Comparison of ENCODE assay signal across 8 cellular contexts in genomic region chr2:148021059-148021985, GRCh38. TPM values are rescaled to one million over a fixed set of nuclear protein-coding genes. Genes with fewer than 3 reads are reported as not detected.
DNase-seq lines count a peak whose midpoint lies in the region; ATAC-seq and TF ChIP-seq lines count a peak whose summit lies in the region.

MBD5 (plus strand) TSS chr2:148021091.

- TF ChIP-seq CTCF in A673 (conservative IDR thresholded peaks at IDR 0.05; ENCODE audit: low read depth, low read length) = no peak
- no peak for TF ChIP-seq CTCF in neural progenitor cell (IDR thresholded peaks at IDR 0.05)
- TF ChIP-seq CTCF in tibial nerve (IDR thresholded peaks at IDR 0.05) = no peak

- H3K27ac ChIP-seq in A673 (ENCODE audit: low read depth, low read length, poor library complexity, severe bottlenecking) (peak within 1 kb of the TSS; percentile 87), neural progenitor cell (peak within 1 kb of the TSS; percentile 87), tibial nerve (peak within 1 kb of the TSS; percentile 78 to 99 (median 98))

- peak within 1 kb of the TSS; percentile 98 for H3K27ac Mint-ChIP-seq in neural progenitor cell

- CTCF ChIA-PET in A673 (lab: Charles Lee) = no interaction called here

- H3K36me3 Mint-ChIP-seq in neural progenitor cell = peaks cover 7% of the 10 kb centered on the region

- H3K4me3 ChIP-seq in A673 (ENCODE audit: low read depth, low read length, poor library complexity, severe bottlenecking) (peak within 1 kb of the TSS; percentile 70), neural progenitor cell (peak within 1 kb of the TSS; percentile 93), tibial nerve (peak within 1 kb of the TSS; percentile 79 to 97 (median 88))

- peaks cover 63% of the 10 kb centered on the region for H4K20me1 ChIP-seq in neural progenitor cell (ENCODE audit: low read depth)

- WGBS in tibial nerve, 2 donors = 1% methylated on average over 11 of the region's 11 CpGs

- no peaks in the 10 kb centered on the region for H3K27me3 Mint-ChIP-seq in neural progenitor cell (ENCODE audit: insufficient read depth, low read depth)

- peak within 1 kb of the TSS; percentile 88 for H2AFZ ChIP-seq in neural progenitor cell (replicated peaks)

- intact Hi-C loops in A673 (cut with micrococcal nuclease; ENCODE audit: unreplicated experiment) = loop anchor here (2.0 kb wide), 1 partner anchor 77 kb away; no protein-coding TSS in a partner anchor

- no peaks in the 10 kb centered on the region for H3K27me3 ChIP-seq in A673 (replicated peaks; ENCODE audit: insufficient read depth, low read depth, low read length, poor library complexity)
- H3K27me3 ChIP-seq in neural progenitor cell = no peaks in the 10 kb centered on the region
- H3K27me3 ChIP-seq in tibial nerve = no peaks in the 10 kb centered on the region

- no peaks in the 10 kb centered on the region for H3K36me3 ChIP-seq in A673 (ENCODE audit: insufficient read depth, low read length, poor library complexity, severe bottlenecking)
- no peaks in the 10 kb centered on the region for H3K36me3 ChIP-seq in neural progenitor cell
- no peaks in the 10 kb centered on the region for H3K36me3 ChIP-seq in tibial nerve

- DNase-seq in A673 (ENCODE audit: low spot score) (peak; percentile 65), NCI-H524 treated with DMSO at 0.1 percent for 48 hours (lab: John Stamatoyannopoulos, UW) (peak; percentile 24), activated T-helper 1 cell treated with Interleukin-2 at 50 U/mL for 16 hours (ENCODE audit: low read depth) (peak; percentile 20), fibroblast of the conjunctiva (ENCODE audit: low read depth) (peak; percentile 18), neural progenitor cell (ENCODE audit: low spot score) (peak; percentile 78), tibial nerve (ENCODE audit: low spot score in 2 of 2) (peak in 1 of 2 donors; percentile 20)

- POLR2A ChIA-PET in A673 (lab: Charles Lee; ENCODE audit: low non-redundant PET) = interaction anchor here (0.5 to 0.6 kb wide), 3 partner anchors 9 to 719 kb away, joined by 3 to 5 read pairs (median 4); no protein-coding TSS in a partner anchor

- no peak for TF ChIP-seq EP300 in tibial nerve (IDR thresholded peaks at IDR 0.05)

- peak within 1 kb of the TSS; percentile 97 for H3K4me2 ChIP-seq in neural progenitor cell

- peak within 1 kb of the TSS; percentile 87 for H3K9ac ChIP-seq in neural progenitor cell

- H3K4me3 Mint-ChIP-seq in neural progenitor cell = peak within 1 kb of the TSS; percentile 99

- H3F3A ChIP-seq in neural progenitor cell (ENCODE audit: low read depth) = peaks cover 20% of the 10 kb centered on the region

- H3K4me1 Mint-ChIP-seq in neural progenitor cell = peaks cover 38% of the 10 kb centered on the region

- BruUV-seq in A673 (replicated peaks; lab: Mats Ljungman, UMichigan) = no TSS peak

- no peaks in the 10 kb centered on the region for H3K9me3 Mint-ChIP-seq in neural progenitor cell

- H3K9me3 ChIP-seq in A673 (ENCODE audit: low read depth, low read length, poor library complexity, severe bottlenecking) = no peaks in the 10 kb centered on the region
- H3K9me3 ChIP-seq in neural progenitor cell (ENCODE audit: low read depth) = no peaks in the 10 kb centered on the region
- H3K9me3 ChIP-seq in tibial nerve = no peaks in the 10 kb centered on the region

- H3K4me1 ChIP-seq in A673 (ENCODE audit: insufficient read depth, low read length, poor library complexity, severe bottlenecking) = peaks cover 13% of the 10 kb centered on the region
- peaks cover 26% of the 10 kb centered on the region for H3K4me1 ChIP-seq in neural progenitor cell
- H3K4me1 ChIP-seq in tibial nerve = peaks cover 0 to 63% (median 26%) of the 10 kb centered on the region in 4 donors

- ATAC-seq in HG02885 (IDR thresholded peaks at IDR 0.05; ENCODE audit: poor library complexity, unreplicated experiment) = peak; percentile 31

- peaks cover 90% of the 10 kb centered on the region for H3K79me2 ChIP-seq in neural progenitor cell (ENCODE audit: low read depth)

- TF ChIP-seq POLR2A in GM15510 (IDR thresholded peaks at IDR 0.05; ENCODE audit: borderline replicate concordance, extremely low read depth, insufficient read length) = peak; percentile 19
- no peak for TF ChIP-seq POLR2A in tibial nerve (IDR thresholded peaks at IDR 0.05)

RNA-seq across cellular contexts. Expression of gene MBD5, which starts in this region (rescaled TPM):
- total RNA-seq in A673 (2021) = 32.4 and 36.1 TPM in 2 replicates
- total RNA-seq in neural progenitor cell (ENCODE audit: low replicate concordance) = 32.0 and 38.8 TPM in 2 replicates
- total RNA-seq in tibial nerve = 10 to 100 TPM; 28.5 to 46.5 (median 40.9) TPM
